Comparison of ENCODE assay signal across 34 cellular contexts in the genomic region with DNA sequence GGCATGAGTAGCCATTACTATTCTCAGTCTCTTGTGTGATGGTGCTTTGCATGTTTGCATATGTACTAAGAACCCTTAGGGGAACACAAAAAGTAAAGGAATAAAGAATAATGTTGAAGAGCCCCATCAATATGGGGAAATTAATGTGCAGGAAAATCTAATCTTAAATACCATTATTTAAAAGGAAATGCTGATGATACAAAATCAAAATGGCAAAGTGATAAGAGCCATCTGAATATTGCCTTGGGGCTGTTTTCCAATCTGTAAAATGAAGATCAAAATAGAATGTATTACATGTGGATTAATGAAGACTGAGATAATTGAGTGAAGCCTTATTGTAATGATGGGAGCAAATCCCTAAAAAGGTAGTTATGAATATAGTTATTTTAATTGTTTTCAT.
"Had no signal": no experiment of that assay in that cellular context is flagged by ENCODE, and none has a peak within 500 bp of the region (broad histone marks: within the 10 kb centered on the region; RNA-seq: fewer than 3 reads in every experiment).

No MANE protein-coding gene starts in this region.

- H3K27me3 ChIP-seq: adrenal gland, body of pancreas, brain microvascular endothelial cell, breast epithelium had no signal

- FAIRE-seq: astrocyte, TTC549 had no signal

- H3K36me3 ChIP-seq: adrenal gland, brain microvascular endothelial cell, breast epithelium had no signal

- ATAC-seq: activated CD8-positive, alpha-beta T cell treated with anti-CD3 and anti-CD28 coated beads for 36 hours; activated naive CD4-positive, alpha-beta T cell treated with anti-CD3 and anti-CD28 coated beads, Interleukin-2, amount 50 U/mL, for 72 hours; activated T-cell treated with anti-CD3 and anti-CD28 coated beads, Interleukin-2, amount 50 U/mL, for 4 hours; activated T-cell treated with anti-CD3 and anti-CD28 coated beads, Interleukin-2, amount 50 U/mL, for 72 hours; activated T-helper 17 cell treated with anti-CD3 and anti-CD28 coated beads, Interleukin-2, amount 50 U/mL, for 72 hours; body of pancreas had no signal

- H3K9me3 ChIP-seq: adrenal gland, body of pancreas, breast epithelium had no signal

- H3K4me1 ChIP-seq: adrenal gland, body of pancreas, breast epithelium had no signal

- H3K4me3 ChIP-seq: adrenal gland, body of pancreas, breast epithelium had no signal

- DNase-seq: activated B cell treated with CpG ODN at 0.5 μM for 24 hours; activated CD4-positive, alpha-beta memory T cell treated with anti-CD3 and anti-CD28 coated beads for 36 hours; activated CD4-positive, alpha-beta T cell treated with anti-CD3 and anti-CD28 coated beads for 4 hours; activated CD4-positive, alpha-beta T cell treated with anti-CD3 and anti-CD28 coated beads, Interleukin-2, amount 10 ng/mL, durations not matched to agents 24 days and 14 days; activated CD4-positive, alpha-beta T cell treated with anti-CD3 and anti-CD28 coated beads, Interleukin-2, amount 50 U/mL, for 1 hour; activated CD4-positive, alpha-beta T cell treated with anti-CD3 and anti-CD28 coated beads, Interleukin-2, amount 50 U/mL, for 4 hours; activated CD4-positive, CD25-positive, alpha-beta regulatory T cell treated with anti-CD3 and anti-CD28 coated beads, Interleukin-2, amount 50 U/mL, for 72 hours; activated CD8-positive, alpha-beta memory T cell treated with anti-CD3 and anti-CD28 coated beads, Interleukin-2, amount 50 U/mL, for 4 hours; activated CD8-positive, alpha-beta T cell treated with anti-CD3 and anti-CD28 coated beads for 36 hours; activated effector memory CD4-positive, alpha-beta T cell treated with anti-CD3 and anti-CD28 coated beads, Interleukin-2, amount 50 U/mL, for 16 hours; activated gamma-delta T cell treated with Interleukin-2 at 50 U/mL for 16 hours; activated naive CD4-positive, alpha-beta T cell; activated naive CD4-positive, alpha-beta T cell treated with anti-CD3 and anti-CD28 coated beads for 36 hours; activated naive CD4-positive, alpha-beta T cell treated with anti-CD3 and anti-CD28 coated beads, Interleukin-2, amount 50 U/mL, for 16 hours; activated naive CD8-positive, alpha-beta T cell treated with anti-CD3 and anti-CD28 coated beads for 36 hours; activated T-cell treated with anti-CD3 and anti-CD28 coated beads for 4 hours; activated T-cell treated with anti-CD3 and anti-CD28 coated beads, Interleukin-2, amount 50 U/mL, for 1 hour; activated T-cell treated with anti-CD3 and anti-CD28 coated beads, Interleukin-2, amount 50 U/mL, for 4 hours; activated T-cell treated with anti-CD3 and anti-CD28 coated beads, Interleukin-2, amount 50 U/mL, for 72 hours; adrenal gland; amniotic stem cell; aorta; body of pancreas; brain microvascular endothelial cell; central memory CD4-positive, alpha-beta T cell; T-helper 1 cell; T-helper 2 cell; T-helper 9 cell had no signal

- H3K27ac ChIP-seq: adrenal gland, body of pancreas, brain microvascular endothelial cell, breast epithelium, VCaP had no signal
